In genomic region chr5:34057118-34057517, GRCh38 we compare ENCODE assay signal across 17 cellular contexts. TPM values are rescaled to one million over a fixed set of nuclear protein-coding genes. Genes with fewer than 3 reads are reported as not detected.
DNase-seq lines count a peak whose midpoint lies in the region; ATAC-seq and TF ChIP-seq lines count a peak whose summit lies in the region.
"Had no signal": no experiment of that assay in that cellular context is flagged by ENCODE, and none has a peak within 500 bp of the region (broad histone marks: within the 10 kb centered on the region; RNA-seq: fewer than 3 reads in every experiment).

No MANE protein-coding gene starts in this region.

- H3K4me1 ChIP-seq in effector memory CD4-positive, alpha-beta T cell (ENCODE audit: control insufficient read depth, insufficient read depth, low read length, poor library complexity, severe bottlenecking) = no peaks in the 10 kb centered on the region
- H3K4me1 ChIP-seq: HAP-1 had no signal

- no peaks in the 10 kb centered on the region for H3K9me3 ChIP-seq in effector memory CD4-positive, alpha-beta T cell (ENCODE audit: control insufficient read depth, low read length)

- H3K27me3 Mint-ChIP-seq in natural killer cell (ENCODE audit: low read depth in 2 of 2) = no peaks in the 10 kb centered on the region

- H3K27ac ChIP-seq in effector memory CD4-positive, alpha-beta T cell (ENCODE audit: insufficient read depth, low read length, poor library complexity, severe bottlenecking) = no peak overlapping the region
- H3K27ac ChIP-seq: 22Rv1, HL-60 had no signal

- peaks cover 0 to 8% of the 10 kb centered on the region in 2 donors for H3K36me3 Mint-ChIP-seq in activated naive CD4-positive, alpha-beta T cell treated with anti-CD3 and anti-CD28 coated beads, Interleukin-2, amount 50 U/mL, for 72 hours
- H3K36me3 Mint-ChIP-seq in natural killer cell = peaks cover 5% of the 10 kb centered on the region
- H3K36me3 Mint-ChIP-seq in stimulated activated effector memory CD8-positive, alpha-beta T cell treated with anti-CD3 and anti-CD28 coated beads, Interleukin-12 subunit alpha, Interleukin-12 subunit beta, amount 100 ng/mL, for 72 hours = no peaks in the 10 kb centered on the region

- no peak overlapping the region for H3K27ac Mint-ChIP-seq in activated naive CD4-positive, alpha-beta T cell treated with anti-CD3 and anti-CD28 coated beads, Interleukin-2, amount 50 U/mL, for 72 hours
- no peak overlapping the region for H3K27ac Mint-ChIP-seq in natural killer cell
- no peak overlapping the region for H3K27ac Mint-ChIP-seq in stimulated activated effector memory CD8-positive, alpha-beta T cell treated with anti-CD3 and anti-CD28 coated beads, Interleukin-12 subunit alpha, Interleukin-12 subunit beta, amount 100 ng/mL, for 72 hours
- H3K27ac Mint-ChIP-seq: CD14-positive monocyte; CD8-positive, alpha-beta T cell had no signal

- DNase-seq in NCI-H82 (lab: John Stamatoyannopoulos, UW) (peak; percentile 37), NCI-H82 treated with DMSO at 0.1 percent for 48 hours (lab: John Stamatoyannopoulos, UW; ENCODE audit: unreplicated experiment) (no peak), natural killer cell (no peak)
- DNase-seq in activated naive CD4-positive, alpha-beta T cell treated with anti-CD3 and anti-CD28 coated beads, Interleukin-2, amount 50 U/mL, for 72 hours (ENCODE audit: low spot score in 2 of 2) = no peak
- no peak for DNase-seq in activated naive CD4-positive, alpha-beta T cell (lab: John Stamatoyannopoulos, UW)
- DNase-seq in stimulated activated effector memory CD8-positive, alpha-beta T cell treated with anti-CD3 and anti-CD28 coated beads, Interleukin-12 subunit alpha, Interleukin-12 subunit beta, amount 100 ng/mL, for 72 hours (ENCODE audit: low spot score in 2 of 2) = no peak
- no peak for DNase-seq in effector memory CD4-positive, alpha-beta T cell
- DNase-seq: CD8-positive, alpha-beta T cell; COR-L47; DMS153; DMS79 treated with DMSO at 0.1 percent for 48 hours; EL had no signal

- H3K9me3 Mint-ChIP-seq in activated naive CD4-positive, alpha-beta T cell treated with anti-CD3 and anti-CD28 coated beads, Interleukin-2, amount 50 U/mL, for 72 hours = no peaks in the 10 kb centered on the region
- H3K9me3 Mint-ChIP-seq in natural killer cell = no peaks in the 10 kb centered on the region
- no peaks in the 10 kb centered on the region for H3K9me3 Mint-ChIP-seq in stimulated activated effector memory CD8-positive, alpha-beta T cell treated with anti-CD3 and anti-CD28 coated beads, Interleukin-12 subunit alpha, Interleukin-12 subunit beta, amount 100 ng/mL, for 72 hours
- H3K9me3 Mint-ChIP-seq: CD8-positive, alpha-beta T cell had no signal

- H3K4me3 Mint-ChIP-seq in natural killer cell = no peak overlapping the region
- H3K4me3 Mint-ChIP-seq in stimulated activated effector memory CD8-positive, alpha-beta T cell treated with anti-CD3 and anti-CD28 coated beads, Interleukin-12 subunit alpha, Interleukin-12 subunit beta, amount 100 ng/mL, for 72 hours = no peak overlapping the region
- H3K4me3 Mint-ChIP-seq: CD14-positive monocyte; CD8-positive, alpha-beta T cell had no signal

- no peak for TF ChIP-seq CTCF in natural killer cell (IDR thresholded peaks at IDR 0.05)

- H3K4me3 ChIP-seq in effector memory CD4-positive, alpha-beta T cell (ENCODE audit: insufficient read depth, low read depth, low read length, poor library complexity, severe bottlenecking) = no peak overlapping the region
- H3K4me3 ChIP-seq: HAP-1 had no signal

- H3K27me3 ChIP-seq in effector memory CD4-positive, alpha-beta T cell (replicated peaks; ENCODE audit: control insufficient read depth, insufficient read depth, low read length, poor library complexity, severe bottlenecking) = no peaks in the 10 kb centered on the region

- H3K4me1 Mint-ChIP-seq in natural killer cell = peaks cover 6 to 13% of the 10 kb centered on the region in 2 donors
- H3K4me1 Mint-ChIP-seq in stimulated activated effector memory CD8-positive, alpha-beta T cell treated with anti-CD3 and anti-CD28 coated beads, Interleukin-12 subunit alpha, Interleukin-12 subunit beta, amount 100 ng/mL, for 72 hours = no peaks in the 10 kb centered on the region
- H3K4me1 Mint-ChIP-seq: CD14-positive monocyte had no signal

- ATAC-seq in activated naive CD4-positive, alpha-beta T cell treated with anti-CD3 and anti-CD28 coated beads, Interleukin-2, amount 50 U/mL, for 72 hours = peak; percentile 70 to 74
- ATAC-seq in natural killer cell (peak in 2 of 3 donors; percentile 55 to 56), GM19035 (IDR thresholded peaks at IDR 0.05; ENCODE audit: unreplicated experiment) (no peak)
- ATAC-seq in stimulated activated effector memory CD8-positive, alpha-beta T cell treated with anti-CD3 and anti-CD28 coated beads, Interleukin-12 subunit alpha, Interleukin-12 subunit beta, amount 100 ng/mL, for 72 hours = peak; percentile 91
- ATAC-seq: CD8-positive, alpha-beta T cell had no signal

- peaks cover 3% of the 10 kb centered on the region for H3K36me3 ChIP-seq in effector memory CD4-positive, alpha-beta T cell (ENCODE audit: control insufficient read depth, insufficient read depth, low read length)
- H3K36me3 ChIP-seq: HAP-1 had no signal

- intact Hi-C loops in natural killer cell (cut with micrococcal nuclease) = no loop called here

RNA-seq across cellular contexts. Expression of gene C1QTNF3, which starts 14.1 kb away (rescaled TPM):
- total RNA-seq in activated naive CD4-positive, alpha-beta T cell treated with anti-CD3 and anti-CD28 coated beads, Interleukin-2, amount 50 U/mL, for 72 hours = 1 to 10 TPM; 2.7 to 3.3 TPM
- total RNA-seq in natural killer cell = 10 to 100 TPM; 10.5 to 11.4 (median 11.3) TPM

RNA-seq across cellular contexts. Expression of gene AMACR, which starts 49.3 kb away (rescaled TPM):
- total RNA-seq in activated naive CD4-positive, alpha-beta T cell treated with anti-CD3 and anti-CD28 coated beads, Interleukin-2, amount 50 U/mL, for 72 hours = 1 to 10 TPM; 4.0 to 5.2 TPM
- 1 to 10 TPM; 2.7 to 3.8 (median 2.9) TPM for total RNA-seq in natural killer cell
